Comparison of ENCODE assay signal across 15 cellular contexts in the genomic region with DNA sequence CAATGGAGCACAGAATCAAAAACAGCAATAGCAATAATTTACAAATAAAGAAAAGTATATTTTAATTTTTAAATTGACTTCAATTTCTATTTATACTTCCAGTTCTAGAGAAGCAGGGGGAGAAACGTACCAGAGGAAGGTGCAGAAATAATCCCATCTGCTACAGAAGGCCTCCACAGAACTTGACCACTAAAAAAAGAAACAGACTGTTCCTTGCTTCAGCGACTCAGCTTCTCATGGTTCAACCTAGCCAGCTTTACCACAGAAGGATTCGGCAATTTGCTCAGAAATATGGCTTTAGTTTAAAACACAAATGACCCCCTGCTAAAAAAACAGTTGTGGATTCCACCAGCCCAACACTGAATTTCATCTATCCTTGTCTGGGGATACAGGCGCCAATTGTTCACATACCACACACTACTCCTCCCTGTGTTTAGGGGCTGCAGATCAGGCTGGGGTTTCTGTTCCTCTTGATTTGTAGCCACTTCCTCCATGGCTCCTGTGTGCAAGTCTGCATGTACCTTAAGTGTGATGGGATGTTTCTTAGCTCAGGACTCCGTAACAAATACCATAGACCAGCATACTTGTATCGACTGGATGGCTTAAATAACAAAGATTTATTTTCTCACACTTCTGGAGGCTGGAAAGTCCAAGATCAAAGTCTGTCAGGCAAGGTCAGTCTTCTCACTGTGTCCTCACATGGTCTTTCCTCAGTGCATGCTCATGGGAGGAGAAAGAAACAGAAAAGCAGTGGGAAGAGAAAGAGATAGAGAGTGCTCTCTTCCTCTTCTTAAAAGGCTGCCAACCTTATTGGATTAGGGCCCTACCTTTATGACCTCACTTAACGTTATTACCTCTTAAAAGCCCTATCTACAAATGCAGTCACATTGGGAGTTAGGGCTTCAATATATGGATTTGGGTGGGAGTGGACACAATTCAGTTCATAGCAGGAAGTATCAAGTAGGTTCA.
DNase-seq lines count a peak whose midpoint lies in the region; ATAC-seq and TF ChIP-seq lines count a peak whose summit lies in the region.
"Had no signal": no experiment of that assay in that cellular context is flagged by ENCODE, and none has a peak within 500 bp of the region (broad histone marks: within the 10 kb centered on the region; RNA-seq: fewer than 3 reads in every experiment).

No MANE protein-coding gene starts in this region.

- H3K4me1 Mint-ChIP-seq in activated T-cell treated with anti-CD3 and anti-CD28 coated beads, Interleukin-2, amount 50 U/mL, for 4 hours (ENCODE audit: low read depth), result no peaks in the 10 kb centered on the region
- H3K4me1 Mint-ChIP-seq: activated CD8-positive, alpha-beta memory T cell treated with anti-CD3 and anti-CD28 coated beads, Interleukin-2, amount 10 ng/mL, durations not matched to agents 7 days and 5 days; central memory CD8-positive, alpha-beta T cell had no signal

- peaks cover 2% of the 10 kb centered on the region for H3K4me1 ChIP-seq in Loucy (ENCODE audit: insufficient read depth, low read length, poor library complexity, severe bottlenecking)
- H3K4me1 ChIP-seq: heart right ventricle, tibial nerve had no signal

- DNase-seq in CD1c-positive myeloid dendritic cell (ENCODE audit: extremely low spot score) (peak; percentile 34), iPS-NIHi7 (ENCODE audit: extremely low spot score) (no peak), HuH-7 (ENCODE audit: low spot score) (no peak), EL (no peak)
- no peak for DNase-seq in activated T-cell treated with anti-CD3 and anti-CD28 coated beads, Interleukin-2, amount 50 U/mL, for 4 hours
- DNase-seq: activated CD8-positive, alpha-beta memory T cell treated with anti-CD3 and anti-CD28 coated beads, Interleukin-2, amount 10 ng/mL, durations not matched to agents 7 days and 5 days; heart right ventricle; NCI-H1436; Right ventricle myocardium superior; stimulated activated CD4-positive, alpha-beta T cell treated with anti-CD3 and anti-CD28 coated beads, Interleukin-4, amount 100 ng/mL, for 1 hour had no signal

- H3K4me3 ChIP-seq in Loucy (ENCODE audit: low read length, poor library complexity, severe bottlenecking), result no peak overlapping the region
- H3K4me3 ChIP-seq: heart right ventricle, tibial nerve had no signal

- H3K27me3 ChIP-seq in Loucy (ENCODE audit: insufficient read depth, low read length, poor library complexity, severe bottlenecking), result no peaks in the 10 kb centered on the region

- no peaks in the 10 kb centered on the region for H3K36me3 ChIP-seq in Loucy (ENCODE audit: insufficient read depth, low read length)
- H3K36me3 ChIP-seq: heart right ventricle, tibial nerve had no signal

- no peaks in the 10 kb centered on the region for H3K27me3 Mint-ChIP-seq in activated T-cell treated with anti-CD3 and anti-CD28 coated beads, Interleukin-2, amount 50 U/mL, for 4 hours (ENCODE audit: low read depth)

- no peak overlapping the region for H3K4me3 Mint-ChIP-seq in activated T-cell treated with anti-CD3 and anti-CD28 coated beads, Interleukin-2, amount 50 U/mL, for 4 hours
- H3K4me3 Mint-ChIP-seq: activated CD8-positive, alpha-beta memory T cell treated with anti-CD3 and anti-CD28 coated beads, Interleukin-2, amount 10 ng/mL, durations not matched to agents 7 days and 5 days; central memory CD8-positive, alpha-beta T cell had no signal

- H3K36me3 Mint-ChIP-seq in activated T-cell treated with anti-CD3 and anti-CD28 coated beads, Interleukin-2, amount 50 U/mL, for 4 hours (ENCODE audit: insufficient read depth), result no peaks in the 10 kb centered on the region
- H3K36me3 Mint-ChIP-seq: activated CD8-positive, alpha-beta memory T cell treated with anti-CD3 and anti-CD28 coated beads, Interleukin-2, amount 10 ng/mL, durations not matched to agents 7 days and 5 days had no signal

- H3K9me3 ChIP-seq in Loucy (ENCODE audit: insufficient read depth, low read depth, low read length), result no peaks in the 10 kb centered on the region
- H3K9me3 ChIP-seq: heart right ventricle, tibial nerve had no signal

- peak overlapping the region; percentile 12 for H3K4me2 ChIP-seq in Loucy (ENCODE audit: low read depth, low read length, poor library complexity, severe bottlenecking)

- ATAC-seq in GM19328 (IDR thresholded peaks at IDR 0.05; ENCODE audit: unreplicated experiment) (peak; percentile 84), HG02884 (IDR thresholded peaks at IDR 0.05; ENCODE audit: unreplicated experiment) (peak; percentile 85)
- no peak for ATAC-seq in activated T-cell treated with anti-CD3 and anti-CD28 coated beads, Interleukin-2, amount 50 U/mL, for 4 hours
- ATAC-seq: activated CD8-positive, alpha-beta memory T cell treated with anti-CD3 and anti-CD28 coated beads, Interleukin-2, amount 10 ng/mL, durations not matched to agents 7 days and 5 days; heart right ventricle had no signal

- no peaks in the 10 kb centered on the region for H3F3A ChIP-seq in Loucy (ENCODE audit: low read depth)

- H3K9me3 Mint-ChIP-seq in activated T-cell treated with anti-CD3 and anti-CD28 coated beads, Interleukin-2, amount 50 U/mL, for 4 hours, result no peaks in the 10 kb centered on the region
- H3K9me3 Mint-ChIP-seq: central memory CD8-positive, alpha-beta T cell had no signal

- no peak overlapping the region for H3K9ac ChIP-seq in Loucy (ENCODE audit: low read depth, low read length, poor library complexity, severe bottlenecking)

- H3K9me2 ChIP-seq in Loucy (replicated peaks; ENCODE audit: low read depth, low read length), result no peaks in the 10 kb centered on the region

- no peaks in the 10 kb centered on the region for H3K79me2 ChIP-seq in Loucy (ENCODE audit: insufficient read depth, low read length)

- peak overlapping the region; percentile 60; the same call in 1 of the 2 replicates for H2AFZ ChIP-seq in Loucy (ENCODE audit: low read length)

- no peaks in the 10 kb centered on the region for H4K20me1 ChIP-seq in Loucy (ENCODE audit: insufficient read depth, low read length, poor library complexity, severe bottlenecking)

- TF ChIP-seq CTCF in Loucy (conservative IDR thresholded peaks at IDR 0.05; ENCODE audit: low read length), result no peak

Comparison
In these comparisons a context has a peak if more than half of its experiments do, and no peak if none do; other contexts are left out.
1. ATAC-seq: peak in GM19328 (single experiment) and HG02884 (single experiment); none in activated T-cell treated with anti-CD3 and anti-CD28 coated beads, Interleukin-2, amount 50 U/mL, for 4 hours (0 of 2).